Comparison of ENCODE assay signal across 11 cellular contexts in genomic region chr1:222546548-222547259, GRCh38. TPM values are rescaled to one million over a fixed set of nuclear protein-coding genes. Genes with fewer than 3 reads are reported as not detected.
DNase-seq lines count a peak whose midpoint lies in the region; TF ChIP-seq lines count a peak whose summit lies in the region.
"Had no signal": no experiment of that assay in that cellular context is flagged by ENCODE, and none has a peak within 500 bp of the region (broad histone marks: within the 10 kb centered on the region; RNA-seq: fewer than 3 reads in every experiment).

No MANE protein-coding gene starts in this region.

- H3K27me3 Mint-ChIP-seq in mesothelial cell of epicardium (ENCODE audit: low read depth) = peaks cover 9% of the 10 kb centered on the region

- TF ChIP-seq CTCF in NB4 (IDR thresholded peaks at IDR 0.05; ENCODE audit: low read depth, low read length) = no peak
- no peak for TF ChIP-seq CTCF in mesothelial cell of epicardium (IDR thresholded peaks at IDR 0.05; ENCODE audit: unreplicated experiment)

- 29 to 34% methylated on average over 6 to 7 of the region's 7 CpGs for WGBS in mesodermal cell (ENCODE audit: insufficient coverage in 2 of 2), 2 experiments

- in situ Hi-C loops in G401 (cut with HindIII; ENCODE audit: low sequenced_read_pairs) = no loop called here

- no peak overlapping the region for H3K4me3 Mint-ChIP-seq in mesothelial cell of epicardium
- H3K4me3 Mint-ChIP-seq: activated naive CD8-positive, alpha-beta T cell treated with anti-CD3 and anti-CD28 coated beads for 36 hours; memory B cell had no signal

- H3K4me1 Mint-ChIP-seq in mesothelial cell of epicardium = peaks cover 28% of the 10 kb centered on the region
- H3K4me1 Mint-ChIP-seq: memory B cell had no signal

- H3K4me1 ChIP-seq in mesodermal cell (ENCODE audit: control insufficient read depth, insufficient read depth, low read length, poor library complexity, severe bottlenecking) = peaks cover 30% of the 10 kb centered on the region

- H3K9me3 ChIP-seq in mesodermal cell (ENCODE audit: control insufficient read depth, low read length) = peaks cover 3% of the 10 kb centered on the region

- H3K36me3 ChIP-seq in mesodermal cell (ENCODE audit: control insufficient read depth, insufficient read depth, low read length) = no peaks in the 10 kb centered on the region

- H3K36me3 Mint-ChIP-seq in mesothelial cell of epicardium = no peaks in the 10 kb centered on the region
- H3K36me3 Mint-ChIP-seq: activated naive CD8-positive, alpha-beta T cell treated with anti-CD3 and anti-CD28 coated beads for 36 hours; memory B cell had no signal

- H3K4me3 ChIP-seq in NB4 (ENCODE audit: low read depth, low read length) (no peak overlapping the region), mesodermal cell (ENCODE audit: extremely low read depth, insufficient read depth, low read length, poor library complexity, severe bottlenecking) (no peak overlapping the region)

- H3K27ac ChIP-seq in mesodermal cell (ENCODE audit: low read depth, low read length, severe bottlenecking) = peak overlapping the region; percentile 81
- H3K27ac ChIP-seq: KMS-11 had no signal

- peaks cover 3% of the 10 kb centered on the region for H3K9me3 Mint-ChIP-seq in mesothelial cell of epicardium
- H3K9me3 Mint-ChIP-seq: activated naive CD8-positive, alpha-beta T cell treated with anti-CD3 and anti-CD28 coated beads for 36 hours; memory B cell had no signal

- no peak for TF ChIP-seq POLR2A in NB4 (IDR thresholded peaks at IDR 0.05; ENCODE audit: extremely low read depth, insufficient read length)

- no peak overlapping the region for H3K27ac Mint-ChIP-seq in mesothelial cell of epicardium
- H3K27ac Mint-ChIP-seq: activated naive CD8-positive, alpha-beta T cell treated with anti-CD3 and anti-CD28 coated beads for 36 hours; memory B cell had no signal

- DNase-seq in DMS 273 treated with DMSO at 0.1 percent for 48 hours (lab: John Stamatoyannopoulos, UW) = peak; percentile 31
- DNase-seq in NB4 (ENCODE audit: low read depth) = peak; percentile 53
- peak; percentile 80 for DNase-seq in amniotic epithelial cell (ENCODE audit: low read depth)
- no peak for DNase-seq in midbrain (lab: John Stamatoyannopoulos, UW)
- no peak for DNase-seq in mesothelial cell of epicardium (ENCODE audit: low spot score in 2 of 2, unreplicated experiment in 2 of 2)
- DNase-seq in G401 (ENCODE audit: low spot score) = no peak
- no peak for DNase-seq in occipital lobe (lab: John Stamatoyannopoulos, UW)
- DNase-seq: activated naive CD8-positive, alpha-beta T cell treated with anti-CD3 and anti-CD28 coated beads for 36 hours had no signal

RNA-seq across cellular contexts. Expression of gene HHIPL2, which starts 1.2 kb away (rescaled TPM):
- polyA plus RNA-seq in mesodermal cell (2013, experiment 1 of 2) = 4.1 TPM
- polyA plus RNA-seq in mesodermal cell (2013, experiment 2 of 2) = 2.9 TPM
- total RNA-seq in mesothelial cell of epicardium = 0.20 to 1.3 TPM (median 0.97 TPM) in 3 replicates
- 0.31 TPM in 1 of 2 replicates, not detected in the other for total RNA-seq in G401 (2014; rRNA removed; shearing (Covaris generic))
- 0.16 TPM for total RNA-seq in occipital lobe

RNA-seq across cellular contexts. Expression of gene TAF1A, which starts 43.0 kb away (rescaled TPM):
- polyA plus RNA-seq in mesodermal cell (2013, experiment 1 of 2) = 13.0 TPM
- polyA plus RNA-seq in mesodermal cell (2013, experiment 2 of 2) = 15.5 TPM
- total RNA-seq in mesothelial cell of epicardium (13.9 to 15.6 TPM (median 14.2 TPM) in 3 replicates), occipital lobe (27.8 TPM)
- 3.1 and 18.4 TPM in 2 replicates for total RNA-seq in G401 (2014; rRNA removed; shearing (Covaris generic))

Comparison
In these comparisons a context has a peak if more than half of its experiments do, and no peak if none do; other contexts are left out.
1. DNase-seq: peak in DMS 273 treated with DMSO at 0.1 percent for 48 hours (single experiment), NB4 (single experiment) and amniotic epithelial cell (single experiment); none in midbrain (single experiment), mesothelial cell of epicardium (0 of 2), G401 (single experiment) and occipital lobe (single experiment).